Comparison of ENCODE assay signal across 1 cellular context in the genomic region with DNA sequence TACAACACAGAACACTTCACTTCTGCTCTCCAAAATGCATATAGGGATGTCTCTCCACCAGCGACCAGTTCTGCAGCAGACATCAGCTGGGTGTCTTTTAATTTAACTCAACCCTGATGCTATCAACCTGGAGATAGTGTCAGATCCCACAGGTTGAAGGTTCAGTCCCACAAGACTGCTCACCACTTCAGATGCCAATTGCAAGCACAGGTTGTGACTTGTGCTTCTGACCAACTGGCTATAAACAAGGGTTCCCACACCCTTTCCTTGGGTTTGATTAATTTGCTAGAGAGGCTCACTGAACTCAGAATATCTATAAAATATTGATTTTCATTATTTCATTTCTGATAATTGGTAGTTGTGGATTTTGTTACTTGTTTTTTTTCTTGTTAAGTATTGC.
TF ChIP-seq lines count a peak whose summit lies in the region.

No MANE protein-coding gene starts in this region.

TF ChIP-seq in IMR-90, 13 proteins besides CTCF, POLR2A, EP300 and RAD21:
- no peak for TF ChIP-seq RFX5 (IDR thresholded peaks at IDR 0.05; ENCODE audit: low read depth, low read length)
- TF ChIP-seq, protein P1, sequence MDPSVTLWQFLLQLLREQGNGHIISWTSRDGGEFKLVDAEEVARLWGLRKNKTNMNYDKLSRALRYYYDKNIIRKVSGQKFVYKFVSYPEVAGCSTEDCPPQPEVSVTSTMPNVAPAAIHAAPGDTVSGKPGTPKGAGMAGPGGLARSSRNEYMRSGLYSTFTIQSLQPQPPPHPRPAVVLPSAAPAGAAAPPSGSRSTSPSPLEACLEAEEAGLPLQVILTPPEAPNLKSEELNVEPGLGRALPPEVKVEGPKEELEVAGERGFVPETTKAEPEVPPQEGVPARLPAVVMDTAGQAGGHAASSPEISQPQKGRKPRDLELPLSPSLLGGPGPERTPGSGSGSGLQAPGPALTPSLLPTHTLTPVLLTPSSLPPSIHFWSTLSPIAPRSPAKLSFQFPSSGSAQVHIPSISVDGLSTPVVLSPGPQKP (IDR thresholded peaks at IDR 0.05; ENCODE audit: borderline replicate concordance, low read depth, low read length) = no peak
- TF ChIP-seq CHD1 (IDR thresholded peaks at IDR 0.05; ENCODE audit: low read depth, low read length) = no peak
- TF ChIP-seq SMC3 (IDR thresholded peaks at IDR 0.05; ENCODE audit: low read depth, low read length) = no peak
- no peak for TF ChIP-seq MAZ (IDR thresholded peaks at IDR 0.05; ENCODE audit: borderline replicate concordance, low read depth, low read length)
